12 cellular contexts compared by ENCODE assay signal in the genomic region with DNA sequence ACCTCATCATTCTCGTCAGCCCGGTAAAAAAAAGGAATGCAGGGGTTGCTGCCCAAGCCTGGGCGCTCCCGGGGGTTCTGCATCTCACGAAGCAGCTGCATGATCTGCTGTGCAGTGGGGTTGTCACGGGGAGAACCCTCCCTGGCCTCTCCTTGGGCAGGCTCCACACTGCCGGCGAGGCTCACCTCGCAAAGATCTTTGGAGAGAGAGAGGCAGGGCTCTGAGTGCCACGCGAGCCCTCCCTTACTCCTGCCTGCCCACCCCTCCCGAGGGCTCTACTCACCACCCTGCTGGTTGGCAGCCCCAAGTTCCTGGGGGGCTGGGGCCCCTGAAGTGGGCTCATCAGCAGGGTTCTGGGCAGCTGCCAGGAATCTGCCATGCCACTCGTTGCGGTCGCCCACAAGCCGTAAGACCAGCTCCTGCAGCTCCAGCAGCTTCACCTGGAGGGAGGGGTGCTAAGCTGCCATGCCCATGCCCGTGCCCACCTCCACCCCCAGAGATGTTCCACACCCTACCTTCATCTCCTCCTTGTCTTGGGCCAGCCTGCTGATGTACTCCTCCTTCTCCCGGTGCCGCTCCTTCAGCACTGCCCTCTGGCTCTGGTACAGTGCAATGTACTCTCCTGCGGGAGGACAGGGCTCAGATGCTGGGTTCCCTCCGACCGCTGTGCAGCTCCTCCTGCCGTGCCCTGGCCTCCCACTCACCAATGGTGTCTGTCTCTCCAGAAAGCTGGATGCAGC.
"Had no signal": no experiment of that assay in that cellular context is flagged by ENCODE, and none has a peak within 500 bp of the region (broad histone marks: within the 10 kb centered on the region; RNA-seq: fewer than 3 reads in every experiment).

No MANE protein-coding gene starts in this region.

- H3K27me3 Mint-ChIP-seq: effector memory CD8-positive, alpha-beta T cell had no signal

- H3K27me3 ChIP-seq: transverse colon had no signal

- H3K9me3 Mint-ChIP-seq: activated naive CD4-positive, alpha-beta T cell treated with anti-CD3 and anti-CD28 coated beads for 36 hours; activated T-helper 1 cell treated with anti-CD3 and anti-CD28 coated beads, Interleukin-12 subunit alpha, Interleukin-12 subunit beta, Interleukin-2, Interleukin-4 antibody, amounts not matched to agents 30 ng/mL and 10 ng/mL and 1 ng/mL, durations not matched to agents 14 hours and 24 hours and 36 hours; effector memory CD8-positive, alpha-beta T cell; nephron progenitor cell had no signal

- H3K9me3 ChIP-seq: transverse colon had no signal

- H3K27ac Mint-ChIP-seq: activated naive CD4-positive, alpha-beta T cell treated with anti-CD3 and anti-CD28 coated beads for 36 hours; activated T-helper 1 cell treated with anti-CD3 and anti-CD28 coated beads, Interleukin-12 subunit alpha, Interleukin-12 subunit beta, Interleukin-2, Interleukin-4 antibody, amounts not matched to agents 30 ng/mL and 10 ng/mL and 1 ng/mL, durations not matched to agents 14 hours and 24 hours and 36 hours; effector memory CD8-positive, alpha-beta T cell had no signal

- H3K4me1 ChIP-seq: transverse colon had no signal

- H3K4me3 ChIP-seq: skin epidermis, transverse colon had no signal

- DNase-seq: activated CD4-positive, alpha-beta T cell treated with anti-CD3 and anti-CD28 coated beads for 1 hour; activated CD4-positive, alpha-beta T cell treated with anti-CD3 and anti-CD28 coated beads, Interleukin-2, amount 50 U/mL, for 48 hours; activated naive CD4-positive, alpha-beta T cell treated with anti-CD3 and anti-CD28 coated beads for 36 hours; effector memory CD8-positive, alpha-beta T cell; erythroblast; left ventricle myocardium superior; mesenchymal stem cell; nephron progenitor cell; SW 1271; transverse colon had no signal

- H3K4me3 Mint-ChIP-seq: activated naive CD4-positive, alpha-beta T cell treated with anti-CD3 and anti-CD28 coated beads for 36 hours; activated T-helper 1 cell treated with anti-CD3 and anti-CD28 coated beads, Interleukin-12 subunit alpha, Interleukin-12 subunit beta, Interleukin-2, Interleukin-4 antibody, amounts not matched to agents 30 ng/mL and 10 ng/mL and 1 ng/mL, durations not matched to agents 14 hours and 24 hours and 36 hours; effector memory CD8-positive, alpha-beta T cell; nephron progenitor cell had no signal

- H3K27ac ChIP-seq: skin epidermis, transverse colon had no signal
